In the genomic region with DNA sequence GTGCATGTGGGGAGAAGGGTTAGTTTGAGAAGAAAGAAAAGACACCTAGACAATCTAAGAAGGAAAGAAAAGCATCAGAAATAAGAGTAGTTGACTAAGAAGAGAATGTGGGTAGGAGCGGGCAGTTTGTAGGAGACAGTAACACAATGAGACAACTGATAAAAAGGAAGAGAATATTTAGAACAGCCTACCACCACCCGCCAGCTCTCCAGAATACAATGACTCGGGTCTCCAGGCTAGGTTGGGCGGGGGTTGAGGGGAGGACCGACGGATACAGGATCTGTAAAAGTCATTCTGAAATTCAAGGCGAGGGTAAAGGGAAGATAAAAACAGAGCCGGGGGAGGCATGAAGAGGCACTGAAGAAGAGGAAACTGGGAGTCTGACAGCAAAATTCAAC, we compare ENCODE assay signal across 8 cellular contexts. TPM values are rescaled to one million over a fixed set of nuclear protein-coding genes. Genes with fewer than 3 reads are reported as not detected.
DNase-seq lines count a peak whose midpoint lies in the region; ATAC-seq, FAIRE-seq and TF ChIP-seq lines count a peak whose summit lies in the region.

No MANE protein-coding gene starts in this region.

- WGBS in H9 (ENCODE audit: extremely low coverage, insufficient read length, low lambda C conversion rate) = no CpG with 5 or more reads among the region's 8 CpGs

- H3K4ac ChIP-seq in H9 (ENCODE audit: low read depth, low read length) = no peak overlapping the region

- H4K8ac ChIP-seq in H9 (replicated peaks; ENCODE audit: insufficient read length, low read depth, low read length) = no peak overlapping the region

- peaks cover 0 to 23% (median 4%) of the 10 kb centered on the region in 3 experiments; a peak in 5 of 7 replicates for H3K36me3 Mint-ChIP-seq in H9 (ENCODE audit: insufficient read depth in 1 of 3, low read depth in 3 of 3)
- H3K36me3 Mint-ChIP-seq in natural killer cell = no peaks in the 10 kb centered on the region

- H3T11ph ChIP-seq in H9 (ENCODE audit: low read length) = no peak overlapping the region

- H4K91ac ChIP-seq in H9 (ENCODE audit: insufficient read length, low read depth, low read length) = no peak overlapping the region

- H3K9me3 Mint-ChIP-seq in H9 (no peaks in the 10 kb centered on the region; a peak in 1 of 5 replicates), natural killer cell (no peaks in the 10 kb centered on the region)

- H3K9me1 ChIP-seq in endothelial cell of umbilical vein (replicated peaks; ENCODE audit: control insufficient read depth, extremely low read depth, insufficient read depth, low read length) = no peaks in the 10 kb centered on the region

- intact Hi-C loops in endothelial cell of umbilical vein (cut with micrococcal nuclease) = loop anchor here (2.0 kb wide), 2 partner anchors 28 to 36 kb away; no protein-coding TSS in a partner anchor
- intact Hi-C loops in natural killer cell (cut with micrococcal nuclease) = loop anchor here (2.0 to 5.0 kb wide), 2 partner anchors 38 to 50 kb away; partner anchors contain the start of genes BAG6 and GPANK1

- no peak overlapping the region for H4K5ac ChIP-seq in H9 (ENCODE audit: insufficient read length, low read depth, low read length)

- H3K9ac ChIP-seq in H9 (ENCODE audit: extremely low read depth, insufficient read length, low read length) (peak overlapping the region; percentile 79), endothelial cell of umbilical vein (replicated peaks; ENCODE audit: extremely low read depth, insufficient read depth, low read length) (peak overlapping the region; percentile 90)

- POLR2A ChIA-PET in endothelial cell of umbilical vein (lab: Charles Lee) = interaction anchor here (1.2 kb wide), 1 partner anchor 38 kb away, joined by 5 read pairs; the partner anchor contains the start of gene MSH5

- no peak for TF ChIP-seq CTCF in H9 (conservative IDR thresholded peaks at IDR 0.05)
- TF ChIP-seq CTCF in endothelial cell of umbilical vein (IDR thresholded peaks at IDR 0.05; ENCODE audit: extremely low read depth in 1 of 2, insufficient read depth in 1 of 2, low read depth in 1 of 2, low read length in 2 of 2) = no peak
- no peak for TF ChIP-seq CTCF in natural killer cell (IDR thresholded peaks at IDR 0.05)
- TF ChIP-seq CTCF in GM10266 (IDR thresholded peaks at IDR 0.05; ENCODE audit: control insufficient read depth, insufficient read depth, low read depth, missing control alignments) = no peak

- peaks cover 0 to 3% of the 10 kb centered on the region in 2 experiments for H3K36me3 ChIP-seq in endothelial cell of umbilical vein (ENCODE audit: control insufficient read depth in 2 of 2, extremely low read depth in 1 of 2, insufficient read depth in 2 of 2, low read length in 2 of 2)

- peaks cover 2% of the 10 kb centered on the region; the same call in 1 of the 2 replicates for H3K79me2 ChIP-seq in H9 (ENCODE audit: insufficient read depth, low read length)
- peaks cover 21% of the 10 kb centered on the region for H3K79me2 ChIP-seq in endothelial cell of umbilical vein (ENCODE audit: control insufficient read depth, insufficient read depth, low read length)

- H3K4me1 ChIP-seq in H9 (ENCODE audit: insufficient read depth, low read length) (peaks cover 4% of the 10 kb centered on the region; the same call in 1 of the 2 replicates), endothelial cell of umbilical vein (ENCODE audit: control insufficient read depth, extremely low read depth, insufficient read depth, low read length) (peaks cover 11% of the 10 kb centered on the region)

- no peak for TF ChIP-seq POLR2A in endothelial cell of umbilical vein (IDR thresholded peaks at IDR 0.05; ENCODE audit: low read depth, low read length)

- no peaks in the 10 kb centered on the region for H3K27me3 ChIP-seq in H9 (ENCODE audit: insufficient read depth, low read length)
- no peaks in the 10 kb centered on the region for H3K27me3 ChIP-seq in endothelial cell of umbilical vein (ENCODE audit: control insufficient read depth in 2 of 2, insufficient read depth in 2 of 2, low read length in 2 of 2)

- H4K20me1 ChIP-seq in H9 (ENCODE audit: control insufficient read depth, insufficient read depth, insufficient read length) (no peaks in the 10 kb centered on the region), endothelial cell of umbilical vein (replicated peaks; ENCODE audit: control insufficient read depth, extremely low read depth, insufficient read depth, low read length) (no peaks in the 10 kb centered on the region)

- no peak overlapping the region for H2BK15ac ChIP-seq in H9 (ENCODE audit: low read depth, low read length)

- H3K23ac ChIP-seq in H9 (ENCODE audit: insufficient read length, low read depth, low read length) = no peak overlapping the region

- no peak overlapping the region for H2BK20ac ChIP-seq in H9 (ENCODE audit: low read depth, low read length, poor library complexity, severe bottlenecking)

- dilution Hi-C loops in endothelial cell of umbilical vein (cut with MboI; ENCODE audit: extremely low pct_ligation_motif_present, low sequenced_read_pairs) = no loop called here

- no TSS peak for BruUV-seq in endothelial cell of umbilical vein (replicated peaks; lab: Mats Ljungman, UMichigan)

- H3K14ac ChIP-seq in H9 (ENCODE audit: insufficient read depth, low read length) = no peak overlapping the region

- H3K27ac ChIP-seq in H9 (ENCODE audit: insufficient read length, low read depth, low read length) (no peak overlapping the region), endothelial cell of umbilical vein (ENCODE audit: insufficient read depth, low read depth, low read length) (peak overlapping the region; percentile 77)

- H2BK12ac ChIP-seq in H9 (ENCODE audit: insufficient read length, low read depth, low read length) = no peak overlapping the region

- ATAC-seq in SK-N-SH treated with all-trans-retinoic acid at 6 μM for 48 hours (peak; percentile 45), natural killer cell (peak in 1 of 3 donors; percentile 1), GM21737 (IDR thresholded peaks at IDR 0.05; ENCODE audit: unreplicated experiment) (no peak)

- no peaks in the 10 kb centered on the region for H3K9me3 ChIP-seq in H9 (ENCODE audit: control insufficient read depth, low read depth, low read length)
- no peaks in the 10 kb centered on the region for H3K9me3 ChIP-seq in endothelial cell of umbilical vein (replicated peaks; ENCODE audit: control insufficient read depth, insufficient read depth, low read length)

- H3K27ac Mint-ChIP-seq in H9 (peak overlapping the region; percentile 91 to 96 (median 96); a peak in 5 of 7 replicates), natural killer cell (peak overlapping the region; percentile 96 to 98)

- peaks cover 11% of the 10 kb centered on the region in 2 experiments for H3K4me1 Mint-ChIP-seq in H9
- peaks cover 24 to 32% of the 10 kb centered on the region in 2 donors for H3K4me1 Mint-ChIP-seq in natural killer cell

- peaks cover 6% of the 10 kb centered on the region for H3K79me1 ChIP-seq in H9 (ENCODE audit: insufficient read depth, low read depth, low read length, poor library complexity, severe bottlenecking)

- DNase-seq in H9 (no peak), endothelial cell of umbilical vein (ENCODE audit: low read depth, low spot score) (no peak), natural killer cell (no peak), NCI-H1930 (lab: John Stamatoyannopoulos, UW) (no peak), GM10266 (ENCODE audit: extremely low spot score) (no peak), OCI-M2 (lab: John Stamatoyannopoulos, UW; ENCODE audit: unreplicated experiment) (no peak)

- no peak overlapping the region for H2AK5ac ChIP-seq in H9 (ENCODE audit: insufficient read length, low read length)

- H3K4me2 ChIP-seq in H9 (ENCODE audit: insufficient read depth, insufficient read length, low read length) (peak overlapping the region; percentile 91), endothelial cell of umbilical vein (ENCODE audit: insufficient read depth, low read length) (peak overlapping the region; percentile 78)

- H3K23me2 ChIP-seq in H9 (ENCODE audit: insufficient read length, low read depth, low read length, poor library complexity, severe bottlenecking) = peaks cover 6% of the 10 kb centered on the region

- CTCF ChIA-PET in endothelial cell of umbilical vein (lab: Charles Lee) = interaction anchor here (1.2 to 1.9 kb wide), 9 partner anchors 8 to 129 kb away, joined by 3 to 9 read pairs (median 7); partner anchors contain the start of genes DDAH2, LSM2, LY6G5C and LY6G6D

- H3K4me3 ChIP-seq in endothelial cell of umbilical vein (replicated peaks in 1 of 3; ENCODE audit: insufficient read depth in 1 of 3, low read depth in 1 of 3, low read length in 3 of 3) = peak overlapping the region; percentile 59 to 80 (median 74)

- no peak overlapping the region for H2BK5ac ChIP-seq in H9 (ENCODE audit: insufficient read length, low read length)

- H2AFZ ChIP-seq in H9 (ENCODE audit: low read length) (peak overlapping the region; percentile 23), endothelial cell of umbilical vein (ENCODE audit: low read depth, low read length) (peak overlapping the region; percentile 13)

- H3K27me3 Mint-ChIP-seq in H9 (ENCODE audit: low read depth) = peaks cover 1% of the 10 kb centered on the region; the same call in 1 of the 2 replicates
- H3K27me3 Mint-ChIP-seq in natural killer cell (ENCODE audit: low read depth in 2 of 2) = no peaks in the 10 kb centered on the region

- FAIRE-seq in endothelial cell of umbilical vein (lab: Jason Lieb, UNC) = no peak

- no peak overlapping the region for H3K18ac ChIP-seq in H9 (ENCODE audit: insufficient read length, low read depth, low read length)

- no peak overlapping the region for H2BK120ac ChIP-seq in H9 (ENCODE audit: low read depth, low read length, poor library complexity, severe bottlenecking)

- peak overlapping the region; percentile 96 to 98 for H3K4me3 Mint-ChIP-seq in H9
- H3K4me3 Mint-ChIP-seq in natural killer cell = peak overlapping the region; percentile 99

- H3K56ac ChIP-seq in H9 (ENCODE audit: insufficient read length, low read depth, low read length) = no peak overlapping the region

RNA-seq across cellular contexts. Expression of gene ABHD16A, which starts 0.7 kb away (rescaled TPM):
- total RNA-seq in H9 (2021) = 32.9 and 34.4 TPM in 2 replicates
- 41.3 and 48.9 TPM in 2 replicates for total RNA-seq in endothelial cell of umbilical vein
- polyA plus RNA-seq in endothelial cell of umbilical vein = 60.1 and 60.3 TPM in 2 replicates
- 42.2 and 43.2 TPM in 2 replicates for polyA plus RNA-seq in endothelial cell of umbilical vein (2011; cell fraction: cytosol; rRNA removed)
- polyA plus RNA-seq in endothelial cell of umbilical vein (2011; cell fraction: nucleus; rRNA removed) = 140 and 162 TPM in 2 replicates
- polyA plus RNA-seq in endothelial cell of umbilical vein (2012) = 31.1 and 32.2 TPM in 2 replicates
- 70.6 and 88.1 TPM in 2 replicates for polyA minus RNA-seq in endothelial cell of umbilical vein
- polyA minus RNA-seq in endothelial cell of umbilical vein (2011; cell fraction: cytosol; rRNA and poly(A)+ RNA removed) = 20.5 TPM
- 30.1 and 30.6 TPM in 2 replicates for polyA minus RNA-seq in endothelial cell of umbilical vein (2011; cell fraction: nucleus; rRNA and poly(A)+ RNA removed)
- total RNA-seq in natural killer cell = 10 to 100 TPM; 92.0 to 97.6 (median 94.2) TPM

RNA-seq across cellular contexts. Expression of gene LY6G6F, which starts 4.2 kb away (rescaled TPM):
- total RNA-seq in H9 (2021) (not detected in 2 replicates), endothelial cell of umbilical vein (not detected in 2 replicates), natural killer cell (1 to 10 TPM in 2 of 3 donors, under 1 TPM in 1; 0.97 to 3.2 (median 1.4) TPM)
- polyA plus RNA-seq in endothelial cell of umbilical vein = not detected in 2 replicates
- polyA plus RNA-seq in endothelial cell of umbilical vein (2011; cell fraction: cytosol; rRNA removed) = not detected in 2 replicates
- polyA plus RNA-seq in endothelial cell of umbilical vein (2011; cell fraction: nucleus; rRNA removed) = not detected in 2 replicates
- not detected in 2 replicates for polyA plus RNA-seq in endothelial cell of umbilical vein (2012)
- polyA minus RNA-seq in endothelial cell of umbilical vein = not detected in 2 replicates
- not detected for polyA minus RNA-seq in endothelial cell of umbilical vein (2011; cell fraction: cytosol; rRNA and poly(A)+ RNA removed)
- polyA minus RNA-seq in endothelial cell of umbilical vein (2011; cell fraction: nucleus; rRNA and poly(A)+ RNA removed) = not detected in 2 replicates

RNA-seq across cellular contexts. Expression of gene LY6G6D, which starts 12.7 kb away (rescaled TPM):
- total RNA-seq in H9 (2021) (not detected in 2 replicates), endothelial cell of umbilical vein (not detected in 2 replicates), natural killer cell (under 1 TPM in 1 of 3 donors, not detected in 2; 0.94 TPM)
- not detected in 2 replicates for polyA plus RNA-seq in endothelial cell of umbilical vein
- polyA plus RNA-seq in endothelial cell of umbilical vein (2011; cell fraction: cytosol; rRNA removed) = not detected in 2 replicates
- not detected in 2 replicates for polyA plus RNA-seq in endothelial cell of umbilical vein (2011; cell fraction: nucleus; rRNA removed)
- not detected in 2 replicates for polyA plus RNA-seq in endothelial cell of umbilical vein (2012)
- not detected in 2 replicates for polyA minus RNA-seq in endothelial cell of umbilical vein
- not detected for polyA minus RNA-seq in endothelial cell of umbilical vein (2011; cell fraction: cytosol; rRNA and poly(A)+ RNA removed)
- polyA minus RNA-seq in endothelial cell of umbilical vein (2011; cell fraction: nucleus; rRNA and poly(A)+ RNA removed) = not detected in 2 replicates

RNA-seq across cellular contexts. Expression of gene LY6G6C, which starts 19.1 kb away (rescaled TPM):
- total RNA-seq in H9 (2021) (0.24 TPM in 1 of 2 replicates, not detected in the other), endothelial cell of umbilical vein (0.35 TPM in 1 of 2 replicates, not detected in the other), natural killer cell (not detected)
- 0.33 and 0.41 TPM in 2 replicates for polyA plus RNA-seq in endothelial cell of umbilical vein
- 0.14 TPM in 1 of 2 replicates, not detected in the other for polyA plus RNA-seq in endothelial cell of umbilical vein (2011; cell fraction: cytosol; rRNA removed)
- polyA plus RNA-seq in endothelial cell of umbilical vein (2011; cell fraction: nucleus; rRNA removed) = 1.6 and 1.8 TPM in 2 replicates
- polyA plus RNA-seq in endothelial cell of umbilical vein (2012) = 0.19 TPM in 1 of 2 replicates, not detected in the other
- not detected in 2 replicates for polyA minus RNA-seq in endothelial cell of umbilical vein
- not detected for polyA minus RNA-seq in endothelial cell of umbilical vein (2011; cell fraction: cytosol; rRNA and poly(A)+ RNA removed)
- 0.67 TPM in 2 replicates for polyA minus RNA-seq in endothelial cell of umbilical vein (2011; cell fraction: nucleus; rRNA and poly(A)+ RNA removed)

RNA-seq across cellular contexts. Expression of gene MPIG6B, which starts 20.8 kb away (rescaled TPM):
- not detected in 2 replicates for total RNA-seq in H9 (2021)
- not detected in 2 replicates for total RNA-seq in endothelial cell of umbilical vein
- not detected in 2 replicates for polyA plus RNA-seq in endothelial cell of umbilical vein
- polyA plus RNA-seq in endothelial cell of umbilical vein (2011; cell fraction: cytosol; rRNA removed) = not detected in 2 replicates
- not detected in 2 replicates for polyA plus RNA-seq in endothelial cell of umbilical vein (2011; cell fraction: nucleus; rRNA removed)
- 0.08 and 0.21 TPM in 2 replicates for polyA plus RNA-seq in endothelial cell of umbilical vein (2012)
- not detected in 2 replicates for polyA minus RNA-seq in endothelial cell of umbilical vein
- not detected for polyA minus RNA-seq in endothelial cell of umbilical vein (2011; cell fraction: cytosol; rRNA and poly(A)+ RNA removed)
- polyA minus RNA-seq in endothelial cell of umbilical vein (2011; cell fraction: nucleus; rRNA and poly(A)+ RNA removed) = not detected in 2 replicates
- total RNA-seq in natural killer cell = 10 to 100 TPM in 2 of 3 donors, 1 to 10 TPM in 1; 9.4 to 19.0 (median 12.8) TPM
